13 cellular contexts compared by ENCODE assay signal in genomic region chr1:68141801-68142440, GRCh38.
DNase-seq lines count a peak whose midpoint lies in the region; ATAC-seq and TF ChIP-seq lines count a peak whose summit lies in the region.
"Had no signal": no experiment of that assay in that cellular context is flagged by ENCODE, and none has a peak within 500 bp of the region (broad histone marks: within the 10 kb centered on the region; RNA-seq: fewer than 3 reads in every experiment).

No MANE protein-coding gene starts in this region.

- H3K4me2 ChIP-seq in hepatocyte, result peak overlapping the region; percentile 24

- H3K36me3 Mint-ChIP-seq in glutamatergic neuron (ENCODE audit: unreplicated experiment), result no peaks in the 10 kb centered on the region
- H3K36me3 Mint-ChIP-seq: CD8-positive, alpha-beta memory T cell had no signal

- DNase-seq in caudate nucleus (lab: John Stamatoyannopoulos, UW) (peak in 11 of 61 donors; percentile 5 to 57 (median 17)), hepatocyte (ENCODE audit: low spot score) (no peak), aorta (no peak), glutamatergic neuron (no peak), adrenal gland (no peak), mucosa of gallbladder (ENCODE audit: low spot score) (no peak)
- DNase-seq: activated CD4-positive, alpha-beta T cell treated with anti-CD3 and anti-CD28 coated beads for 4 hours; CD8-positive, alpha-beta memory T cell; NCI-H2107; posterior cingulate gyrus; SW 1271 had no signal

- no peak overlapping the region for H3K4me3 Mint-ChIP-seq in glutamatergic neuron (ENCODE audit: unreplicated experiment)
- H3K4me3 Mint-ChIP-seq: CD8-positive, alpha-beta memory T cell; central memory CD8-positive, alpha-beta T cell had no signal

- TF ChIP-seq POLR2A in adrenal gland (IDR thresholded peaks at IDR 0.05), result no peak

- no peaks in the 10 kb centered on the region for H3K4me1 Mint-ChIP-seq in glutamatergic neuron (ENCODE audit: low read depth, unreplicated experiment)
- H3K4me1 Mint-ChIP-seq: CD8-positive, alpha-beta memory T cell; central memory CD8-positive, alpha-beta T cell had no signal

- H3K4me1 ChIP-seq in hepatocyte (ENCODE audit: insufficient read depth), result peaks cover 48% of the 10 kb centered on the region
- H3K4me1 ChIP-seq in neutrophil (ENCODE audit: control insufficient read depth in 1 of 2, insufficient read depth in 1 of 2, low read depth in 1 of 2, low read length in 1 of 2), result peaks cover 52 to 63% of the 10 kb centered on the region in 2 experiments
- peaks cover 2 to 3% of the 10 kb centered on the region in 2 donors for H3K4me1 ChIP-seq in aorta (ENCODE audit: control insufficient read depth in 1 of 2, insufficient read depth in 2 of 2, low read length in 2 of 2)
- H3K4me1 ChIP-seq in adrenal gland (replicated peaks in 1 of 2), result no peaks in the 10 kb centered on the region

- H3K27ac Mint-ChIP-seq in glutamatergic neuron (ENCODE audit: unreplicated experiment), result no peak overlapping the region
- H3K27ac Mint-ChIP-seq: CD8-positive, alpha-beta memory T cell had no signal

- ATAC-seq in aorta (ENCODE audit: low FRiP score), result no peak

- no peaks in the 10 kb centered on the region for H3K79me2 ChIP-seq in hepatocyte

- no peaks in the 10 kb centered on the region for H3K9me3 ChIP-seq in hepatocyte (ENCODE audit: low read depth)
- H3K9me3 ChIP-seq in neutrophil, result no peaks in the 10 kb centered on the region
- H3K9me3 ChIP-seq in aorta (ENCODE audit: control insufficient read depth, low read length), result no peaks in the 10 kb centered on the region
- no peaks in the 10 kb centered on the region for H3K9me3 ChIP-seq in adrenal gland (replicated peaks in 1 of 3)

- H3K27ac ChIP-seq in caudate nucleus (ENCODE audit: low read depth, low read length) (peak overlapping the region; percentile 79), hepatocyte (peak overlapping the region; percentile 91), neutrophil (peak overlapping the region; percentile 4), aorta (ENCODE audit: low read depth in 1 of 2, low read length in 2 of 2) (peak overlapping the region; percentile 18 to 92), adrenal gland (no peak overlapping the region)

- no peak overlapping the region for H2AFZ ChIP-seq in hepatocyte

- H3K27me3 ChIP-seq in hepatocyte, result no peaks in the 10 kb centered on the region
- H3K27me3 ChIP-seq in neutrophil, result no peaks in the 10 kb centered on the region
- H3K27me3 ChIP-seq in aorta (ENCODE audit: control insufficient read depth in 1 of 2, insufficient read depth in 2 of 2, low read length in 1 of 2), result no peaks in the 10 kb centered on the region
- H3K27me3 ChIP-seq in adrenal gland, result no peaks in the 10 kb centered on the region

- no peaks in the 10 kb centered on the region for H3K9me2 ChIP-seq in hepatocyte (replicated peaks; ENCODE audit: insufficient read depth)

- WGBS in hepatocyte (ENCODE audit: low lambda C conversion rate, missing lambda C conversion rate), result 62% methylated on average over 10 of the region's 10 CpGs
- 7 to 13% methylated on average over 10 of the region's 10 CpGs for WGBS in aorta, 2 donors
- WGBS in adrenal gland, 4 donors, result 54 to 60% (median 56%) methylated on average over 10 of the region's 10 CpGs

- intact Hi-C loops in aorta (cut with DNase I) (no loop called here), adrenal gland (cut with DNase I) (no loop called here)

- H3K36me3 ChIP-seq in hepatocyte (replicated peaks; ENCODE audit: insufficient read depth, low read depth) (no peaks in the 10 kb centered on the region), neutrophil (peaks cover 16% of the 10 kb centered on the region), aorta (ENCODE audit: control insufficient read depth in 1 of 2, insufficient read depth in 2 of 2, low read length in 1 of 2) (no peaks in the 10 kb centered on the region), adrenal gland (replicated peaks in 1 of 2) (peaks cover 0 to 22% of the 10 kb centered on the region in 2 donors)

- H3K27me3 Mint-ChIP-seq in glutamatergic neuron (ENCODE audit: unreplicated experiment), result peaks cover 3% of the 10 kb centered on the region

- TF ChIP-seq CTCF in hepatocyte (IDR thresholded peaks at IDR 0.05; ENCODE audit: poor library complexity) (no peak), neutrophil (IDR thresholded peaks at IDR 0.05) (no peak), glutamatergic neuron (IDR thresholded peaks at IDR 0.05; ENCODE audit: partially characterized antibody, unreplicated experiment) (no peak), adrenal gland (IDR thresholded peaks at IDR 0.05) (no peak)

- no peaks in the 10 kb centered on the region for H3K9me3 Mint-ChIP-seq in glutamatergic neuron (ENCODE audit: unreplicated experiment)
- H3K9me3 Mint-ChIP-seq: central memory CD8-positive, alpha-beta T cell had no signal

- no peaks in the 10 kb centered on the region for H4K20me1 ChIP-seq in hepatocyte (ENCODE audit: insufficient read depth, poor library complexity, severe bottlenecking)

- H3K4me3 ChIP-seq in hepatocyte (no peak overlapping the region), neutrophil (ENCODE audit: low read depth in 1 of 2, low read length in 1 of 2) (no peak overlapping the region), aorta (ENCODE audit: low read length in 2 of 2) (no peak overlapping the region), adrenal gland (no peak overlapping the region)

Comparison
In these comparisons a context has a peak if more than half of its experiments do, and no peak if none do; other contexts are left out.
1. H3K27ac ChIP-seq: peak in caudate nucleus (single experiment), hepatocyte (single experiment), neutrophil (single experiment) and aorta (2 of 2); none in adrenal gland (0 of 5).